Comparison of ENCODE assay signal across 12 cellular contexts in genomic region chr15:25848769-25849430, GRCh38. TPM values are rescaled to one million over a fixed set of nuclear protein-coding genes. Genes with fewer than 3 reads are reported as not detected.
A peak's percentile ranks its signal among the peaks of the same experiment; 100 is the strongest.
DNase-seq lines count a peak whose midpoint lies in the region; TF ChIP-seq lines count a peak whose summit lies in the region.
"Had no signal": no experiment of that assay in that cellular context is flagged by ENCODE, and none has a peak within 500 bp of the region (broad histone marks: within the 10 kb centered on the region; RNA-seq: fewer than 3 reads in every experiment).

No MANE protein-coding gene starts in this region.

- peaks cover 2 to 8% of the 10 kb centered on the region in 2 donors for H3K36me3 Mint-ChIP-seq in CD4-positive, alpha-beta memory T cell

- H3K9me3 ChIP-seq in CD4-positive, alpha-beta memory T cell (ENCODE audit: control insufficient read depth in 1 of 2, low read length in 2 of 2) = no peaks in the 10 kb centered on the region
- H3K9me3 ChIP-seq in KOPT-K1 (ENCODE audit: insufficient read depth, low read length, poor library complexity, severe bottlenecking) = no peaks in the 10 kb centered on the region

- no peak overlapping the region for H3K4me3 ChIP-seq in CD4-positive, alpha-beta memory T cell (ENCODE audit: low read length in 2 of 2)
- peak overlapping the region; percentile 61 for H3K4me3 ChIP-seq in epithelial cell of proximal tubule (ENCODE audit: low read depth, low read length)

- H3K36me3 ChIP-seq in CD4-positive, alpha-beta memory T cell (ENCODE audit: insufficient read depth, low read length) = no peaks in the 10 kb centered on the region
- H3K36me3 ChIP-seq in KOPT-K1 (ENCODE audit: insufficient read depth, low read length) = no peaks in the 10 kb centered on the region

- intact Hi-C loops in CD4-positive, alpha-beta memory T cell (cut with micrococcal nuclease) = loop anchor here (1.0 kb wide), 1 partner anchor 8 kb away; no protein-coding TSS in a partner anchor
- intact Hi-C loops in posterior vena cava (cut with DNase I) (loop anchor here in 1 of 2 donors (2.0 kb wide), 1 partner anchor 16 kb away; no protein-coding TSS in a partner anchor), head of caudate nucleus (cut with DNase I) (no loop called here)

- H3K27ac Mint-ChIP-seq in CD4-positive, alpha-beta memory T cell = peak overlapping the region; percentile 96 to 99 (median 98)

- peaks cover 0 to 2% (median 0%) of the 10 kb centered on the region in 8 donors for H3K9me3 Mint-ChIP-seq in CD4-positive, alpha-beta memory T cell

- DNase-seq in CD4-positive, alpha-beta memory T cell = peak in 1 of 5 donors; percentile 22
- DNase-seq in epithelial cell of proximal tubule (ENCODE audit: low read depth) (no peak), posterior vena cava (ENCODE audit: low spot score) (peak; percentile 75), HPDE6-E6E7 (ENCODE audit: extremely low spot score) (no peak), head of caudate nucleus (no peak), NCI-H146 treated with DMSO at 0.1 percent for 48 hours (lab: John Stamatoyannopoulos, UW; ENCODE audit: unreplicated experiment) (no peak)
- no peak for DNase-seq in stimulated activated CD4-positive, alpha-beta T cell treated with anti-CD3 and anti-CD28 coated beads, Interleukin-1b, Interleukin-23, amount 100 ng/mL, for 48 hours
- DNase-seq: activated effector memory CD4-positive, alpha-beta T cell treated with Interleukin-2 at 50 U/mL for 16 hours; GF-D8; NCI-H1694 had no signal

- no peaks in the 10 kb centered on the region for H3K27me3 Mint-ChIP-seq in CD4-positive, alpha-beta memory T cell

- POLR2A ChIA-PET in CD4-positive, alpha-beta memory T cell (lab: Charles Lee; ENCODE audit: partially characterized antibody) = interaction anchor here (6.7 kb wide), 1 partner anchor 13 kb away, joined by 180 read pairs; the partner anchor contains the start of gene ATP10A

- no peak for TF ChIP-seq CTCF in epithelial cell of proximal tubule (conservative IDR thresholded peaks at IDR 0.05; ENCODE audit: low read depth, low read length)

- CTCF ChIA-PET in CD4-positive, alpha-beta memory T cell (lab: Charles Lee; ENCODE audit: partially characterized antibody) = interaction anchor here (1.3 to 4.1 kb wide), 3 partner anchors 10 to 21 kb away, joined by 3 to 41 read pairs (median 4); partner anchors contain the start of gene ATP10A

- no peaks in the 10 kb centered on the region for H3K27me3 ChIP-seq in CD4-positive, alpha-beta memory T cell (ENCODE audit: insufficient read depth, low read length)

- peaks cover 87% of the 10 kb centered on the region for H3K4me1 ChIP-seq in CD4-positive, alpha-beta memory T cell (ENCODE audit: insufficient read depth, low read length)

- H3K4me1 Mint-ChIP-seq in CD4-positive, alpha-beta memory T cell = peaks cover 66 to 90% (median 79%) of the 10 kb centered on the region in 4 donors

- H3K4me3 Mint-ChIP-seq in CD4-positive, alpha-beta memory T cell = peak overlapping the region; percentile 91 to 98 (median 96)

- H3K27ac ChIP-seq in CD4-positive, alpha-beta memory T cell (ENCODE audit: low read depth, low read length) = peak overlapping the region; percentile 82
- peak overlapping the region; percentile 88 for H3K27ac ChIP-seq in KOPT-K1 (ENCODE audit: low read depth, low read length, poor library complexity, severe bottlenecking)

RNA-seq across cellular contexts. Expression of gene ATP10A, which starts 14.2 kb away (rescaled TPM):
- total RNA-seq in CD4-positive, alpha-beta memory T cell = 10 to 100 TPM; 48.2 to 51.1 TPM
- 10 to 100 TPM in 1 of 2 donors, 1 to 10 TPM in 1; 2.7 to 11.2 TPM for polyA plus RNA-seq in CD4-positive, alpha-beta memory T cell
- total RNA-seq in epithelial cell of proximal tubule (13.0 and 13.2 TPM in 2 replicates), posterior vena cava (10 to 100 TPM; 18.7 to 21.5 TPM)
- polyA plus RNA-seq: neural cell had no signal
